ENCODE assay signal across 11 cellular contexts in genomic region chr16:30553396-30553899, GRCh38. TPM values are rescaled to one million over a fixed set of nuclear protein-coding genes. Genes with fewer than 3 reads are reported as not detected.
DNase-seq lines count a peak whose midpoint lies in the region; ATAC-seq and TF ChIP-seq lines count a peak whose summit lies in the region.
"Had no signal": no experiment of that assay in that cellular context is flagged by ENCODE, and none has a peak within 500 bp of the region (broad histone marks: within the 10 kb centered on the region; RNA-seq: fewer than 3 reads in every experiment).

No MANE protein-coding gene starts in this region.

- no peaks in the 10 kb centered on the region for H3K9me3 Mint-ChIP-seq in CD4-positive, alpha-beta T cell
- no peaks in the 10 kb centered on the region for H3K9me3 Mint-ChIP-seq in activated CD4-positive, alpha-beta memory T cell treated with anti-CD3 and anti-CD28 coated beads, Interleukin-2, amount 10 ng/mL, durations not matched to agents 7 days and 5 days
- no peaks in the 10 kb centered on the region for H3K9me3 Mint-ChIP-seq in memory B cell

- TF ChIP-seq POLR2A in lower leg skin (IDR thresholded peaks at IDR 0.05), result no peak

- H3K27me3 Mint-ChIP-seq in CD4-positive, alpha-beta T cell, result no peaks in the 10 kb centered on the region
- H3K27me3 Mint-ChIP-seq in activated CD4-positive, alpha-beta memory T cell treated with anti-CD3 and anti-CD28 coated beads, Interleukin-2, amount 10 ng/mL, durations not matched to agents 7 days and 5 days, result no peaks in the 10 kb centered on the region
- H3K27me3 Mint-ChIP-seq in memory B cell, result no peaks in the 10 kb centered on the region

- peaks cover 29% of the 10 kb centered on the region; the same call in 1 of the 2 replicates for H4K20me1 ChIP-seq in BLaER1

- H3K4me3 ChIP-seq in BLaER1, result no peak overlapping the region
- H3K4me3 ChIP-seq in lower leg skin (ENCODE audit: low read depth, poor library complexity, severe bottlenecking), result no peak overlapping the region
- H3K4me3 ChIP-seq: left lung had no signal

- TF ChIP-seq CTCF in CD4-positive, alpha-beta T cell (IDR thresholded peaks at IDR 0.05), result no peak
- TF ChIP-seq CTCF in lower leg skin (IDR thresholded peaks at IDR 0.05), result no peak

- H3K9me3 ChIP-seq in BLaER1, result no peaks in the 10 kb centered on the region
- H3K9me3 ChIP-seq in CD4-positive, alpha-beta T cell (ENCODE audit: control insufficient read depth, low read length), result no peaks in the 10 kb centered on the region
- H3K9me3 ChIP-seq: left lung had no signal

- peaks cover 27% of the 10 kb centered on the region for H3K4me1 ChIP-seq in BLaER1

- 85 to 87% methylated on average over 2 of the region's 2 CpGs for WGBS in lower leg skin, 2 donors

- peak overlapping the region; percentile 89 for H3K27ac Mint-ChIP-seq in CD4-positive, alpha-beta T cell
- peak overlapping the region; percentile 98 for H3K27ac Mint-ChIP-seq in activated CD4-positive, alpha-beta memory T cell treated with anti-CD3 and anti-CD28 coated beads, Interleukin-2, amount 10 ng/mL, durations not matched to agents 7 days and 5 days
- peak overlapping the region; percentile 67 for H3K27ac Mint-ChIP-seq in memory B cell

- no peak overlapping the region for H3K27ac ChIP-seq in BLaER1
- peak overlapping the region; percentile 48 for H3K27ac ChIP-seq in CD4-positive, alpha-beta T cell (ENCODE audit: low read depth, low read length)

- H3K27me3 ChIP-seq in BLaER1, result no peaks in the 10 kb centered on the region
- H3K27me3 ChIP-seq in CD4-positive, alpha-beta T cell (ENCODE audit: control insufficient read depth, insufficient read depth, low read length), result no peaks in the 10 kb centered on the region
- H3K27me3 ChIP-seq: left lung had no signal

- peak overlapping the region; percentile 50 for H3K4me3 Mint-ChIP-seq in CD4-positive, alpha-beta T cell
- H3K4me3 Mint-ChIP-seq in activated CD4-positive, alpha-beta memory T cell treated with anti-CD3 and anti-CD28 coated beads, Interleukin-2, amount 10 ng/mL, durations not matched to agents 7 days and 5 days, result no peak overlapping the region
- no peak overlapping the region for H3K4me3 Mint-ChIP-seq in memory B cell

- peaks cover 44% of the 10 kb centered on the region for H3K36me3 Mint-ChIP-seq in CD4-positive, alpha-beta T cell (ENCODE audit: low read depth)
- peaks cover 38% of the 10 kb centered on the region for H3K36me3 Mint-ChIP-seq in activated CD4-positive, alpha-beta memory T cell treated with anti-CD3 and anti-CD28 coated beads, Interleukin-2, amount 10 ng/mL, durations not matched to agents 7 days and 5 days (ENCODE audit: low read depth)
- peaks cover 5% of the 10 kb centered on the region for H3K36me3 Mint-ChIP-seq in memory B cell

- no peak overlapping the region for H3K9ac ChIP-seq in BLaER1

- DNase-seq in CD4-positive, alpha-beta T cell, result no peak
- DNase-seq in activated CD4-positive, alpha-beta memory T cell treated with anti-CD3 and anti-CD28 coated beads, Interleukin-2, amount 10 ng/mL, durations not matched to agents 7 days and 5 days, result no peak
- DNase-seq in memory B cell (ENCODE audit: low spot score in 2 of 2) (no peak), lower leg skin (ENCODE audit: low spot score in 2 of 2) (no peak), AML-193 (lab: John Stamatoyannopoulos, UW) (no peak), SHP77 treated with DMSO at 0.1 percent for 48 hours (lab: John Stamatoyannopoulos, UW) (no peak)

- peaks cover 52% of the 10 kb centered on the region for H3K4me1 Mint-ChIP-seq in CD4-positive, alpha-beta T cell (ENCODE audit: low read depth)
- H3K4me1 Mint-ChIP-seq in activated CD4-positive, alpha-beta memory T cell treated with anti-CD3 and anti-CD28 coated beads, Interleukin-2, amount 10 ng/mL, durations not matched to agents 7 days and 5 days, result peaks cover 60% of the 10 kb centered on the region
- H3K4me1 Mint-ChIP-seq in memory B cell, result peaks cover 16% of the 10 kb centered on the region

- POLR2A ChIA-PET in CD4-positive, alpha-beta T cell (lab: Charles Lee), result interaction anchor here (1.2 to 2.7 kb wide), 2 partner anchors 18 to 124 kb away, joined by 4 to 12 read pairs; partner anchors contain the start of genes DCTPP1 and ZNF688
- POLR2A ChIA-PET in activated CD4-positive, alpha-beta memory T cell treated with anti-CD3 and anti-CD28 coated beads, Interleukin-2, amount 10 ng/mL, durations not matched to agents 7 days and 5 days (lab: Charles Lee), result interaction anchor here (1.9 to 4.9 kb wide), 3 partner anchors 8 to 19 kb away, joined by 5 to 96 read pairs (median 22); partner anchors contain the start of gene ZNF747

- intact Hi-C loops in CD4-positive, alpha-beta T cell (cut with DNase I, micrococcal nuclease), result no loop called here
- intact Hi-C loops in lower leg skin (cut with DNase I; ENCODE audit: low total_unique reads), result no loop called here

- CTCF ChIA-PET in CD4-positive, alpha-beta T cell (lab: Charles Lee), result interaction anchor here (5.8 kb wide), 1 partner anchor 19 kb away, joined by 40 read pairs; the partner anchor contains the start of gene ZNF747
- CTCF ChIA-PET in activated CD4-positive, alpha-beta memory T cell treated with anti-CD3 and anti-CD28 coated beads, Interleukin-2, amount 10 ng/mL, durations not matched to agents 7 days and 5 days (lab: Charles Lee), result interaction anchor here (3.4 kb wide), 1 partner anchor 18 kb away, joined by 28 read pairs; the partner anchor contains the start of gene ZNF747

- peaks cover 44% of the 10 kb centered on the region for H3K36me3 ChIP-seq in BLaER1

- no peak for ATAC-seq in CD4-positive, alpha-beta T cell (ENCODE audit: poor library complexity)
- no peak for ATAC-seq in memory B cell (ENCODE audit: low read depth)
- ATAC-seq: esophagus mucosa, HCT116, left lung, SK-N-SH treated with all-trans-retinoic acid at 6 μM for 48 hours had no signal

- peak overlapping the region; percentile 16 for H3K4me2 ChIP-seq in BLaER1

RNA-seq across cellular contexts. Expression of gene ZNF764, which starts 4.7 kb away (rescaled TPM):
- 10 to 100 TPM; 20.4 to 22.9 TPM for total RNA-seq in CD4-positive, alpha-beta T cell
- total RNA-seq in activated CD4-positive, alpha-beta memory T cell treated with anti-CD3 and anti-CD28 coated beads, Interleukin-2, amount 10 ng/mL, durations not matched to agents 7 days and 5 days, result 10 to 100 TPM; 16.0 to 16.8 TPM
- 10 to 100 TPM in 3 of 4 donors, 1 to 10 TPM in 1; 8.3 to 12.0 (median 10.3) TPM for total RNA-seq in lower leg skin

RNA-seq across cellular contexts. Expression of gene ZNF688, which starts 18.1 kb away (rescaled TPM):
- 1 to 10 TPM; 8.8 to 9.6 TPM for total RNA-seq in CD4-positive, alpha-beta T cell
- 10 to 100 TPM; 19.2 to 22.8 TPM for total RNA-seq in activated CD4-positive, alpha-beta memory T cell treated with anti-CD3 and anti-CD28 coated beads, Interleukin-2, amount 10 ng/mL, durations not matched to agents 7 days and 5 days
- 10 to 100 TPM; 11.9 to 22.5 (median 16.0) TPM for total RNA-seq in lower leg skin

RNA-seq across cellular contexts. Expression of gene ZNF747, which starts 18.8 kb away (rescaled TPM):
- 1 to 10 TPM; 6.3 to 6.7 TPM for total RNA-seq in CD4-positive, alpha-beta T cell
- 10 to 100 TPM; 10.6 to 10.7 TPM for total RNA-seq in activated CD4-positive, alpha-beta memory T cell treated with anti-CD3 and anti-CD28 coated beads, Interleukin-2, amount 10 ng/mL, durations not matched to agents 7 days and 5 days
- 10 to 100 TPM in 3 of 4 donors, 1 to 10 TPM in 1; 9.9 to 23.7 (median 19.6) TPM for total RNA-seq in lower leg skin

RNA-seq across cellular contexts. Expression of gene ZNF768, which starts 27.1 kb away (rescaled TPM):
- total RNA-seq in CD4-positive, alpha-beta T cell, result 1 to 10 TPM; 3.9 to 4.1 TPM
- 1 to 10 TPM; 5.9 to 6.0 TPM for total RNA-seq in activated CD4-positive, alpha-beta memory T cell treated with anti-CD3 and anti-CD28 coated beads, Interleukin-2, amount 10 ng/mL, durations not matched to agents 7 days and 5 days
- 10 to 100 TPM; 31.1 to 43.5 (median 41.0) TPM for total RNA-seq in lower leg skin

RNA-seq across cellular contexts. Expression of gene ZNF785, which starts 32.0 kb away (rescaled TPM):
- 1 to 10 TPM; 6.6 to 7.7 TPM for total RNA-seq in CD4-positive, alpha-beta T cell
- total RNA-seq in activated CD4-positive, alpha-beta memory T cell treated with anti-CD3 and anti-CD28 coated beads, Interleukin-2, amount 10 ng/mL, durations not matched to agents 7 days and 5 days, result 10 to 100 TPM; 12.9 to 13.3 TPM
- total RNA-seq in lower leg skin, result 10 to 100 TPM in 2 of 4 donors, 1 to 10 TPM in 2; 9.5 to 19.2 (median 10.4) TPM
